Comparison of ENCODE assay signal across 17 cellular contexts in genomic region chr17:68863091-68863652, GRCh38.
"Had no signal": no experiment of that assay in that cellular context is flagged by ENCODE, and none has a peak within 500 bp of the region (broad histone marks: within the 10 kb centered on the region; RNA-seq: fewer than 3 reads in every experiment).

No MANE protein-coding gene starts in this region.

- DNase-seq: activated CD4-positive, alpha-beta T cell treated with anti-CD3 and anti-CD28 coated beads, Interleukin-2, amount 10 ng/mL, durations not matched to agents 24 days and 14 days; activated CD4-positive, CD25-positive, alpha-beta regulatory T cell; activated CD8-positive, alpha-beta memory T cell treated with anti-CD3 and anti-CD28 coated beads for 24 hours; activated naive CD8-positive, alpha-beta T cell treated with anti-CD3 and anti-CD28 coated beads, Interleukin-2, amount 10 ng/mL, durations not matched to agents 7 days and 5 days; central memory CD4-positive, alpha-beta T cell; cortex of kidney; effector CD8-positive, alpha-beta T cell; gastrocnemius medialis; left colon; lower lobe of right lung; ovary; right lobe of liver; stimulated activated CD4-positive, alpha-beta T cell treated with anti-CD3 and anti-CD28 coated beads, Interleukin-4, amount 100 ng/mL, for 4 hours; stimulated activated CD8-positive, alpha-beta memory T cell treated with anti-CD3 and anti-CD28 coated beads, Interleukin-4, amount 100 ng/mL, for 48 hours; stimulated activated naive CD4-positive, alpha-beta T cell treated with Interleukin-2 at 50 U/mL for 16 hours; transverse colon had no signal

- H3K9me3 ChIP-seq: gastrocnemius medialis, lower lobe of right lung, ovary, right lobe of liver, transverse colon had no signal

- H3K27me3 ChIP-seq: gastrocnemius medialis, ovary, right lobe of liver, transverse colon had no signal

- H3K27ac ChIP-seq: gastrocnemius medialis, lower lobe of right lung, ovary, right lobe of liver, transverse colon had no signal

- H3K4me3 ChIP-seq: gastrocnemius medialis, lower lobe of right lung, ovary, right lobe of liver, smooth muscle cell, transverse colon had no signal

- H3K4me2 ChIP-seq: smooth muscle cell had no signal

- H3K4me1 ChIP-seq: gastrocnemius medialis, lower lobe of right lung, transverse colon had no signal

- H3K36me3 ChIP-seq: gastrocnemius medialis, lower lobe of right lung, ovary, right lobe of liver, transverse colon had no signal

- ATAC-seq: gastrocnemius medialis, left colon, lower lobe of right lung, right lobe of liver had no signal
